Comparison of ENCODE assay signal across 15 cellular contexts in genomic region chr1:12760256-12760795, GRCh38. TPM values are rescaled to one million over a fixed set of nuclear protein-coding genes. Genes with fewer than 3 reads are reported as not detected.
DNase-seq lines count a peak whose midpoint lies in the region; ATAC-seq and TF ChIP-seq lines count a peak whose summit lies in the region.
"Had no signal": no experiment of that assay in that cellular context is flagged by ENCODE, and none has a peak within 500 bp of the region (broad histone marks: within the 10 kb centered on the region; RNA-seq: fewer than 3 reads in every experiment).

No MANE protein-coding gene starts in this region.

- H3K27me3 Mint-ChIP-seq in HFFc6 (ENCODE audit: insufficient read depth) (peaks cover 1% of the 10 kb centered on the region), osteocyte (ENCODE audit: unreplicated experiment) (no peaks in the 10 kb centered on the region)

- ATAC-seq in GM18909 (IDR thresholded peaks at IDR 0.05; ENCODE audit: poor library complexity, unreplicated experiment): no peak
- ATAC-seq: activated naive CD8-positive, alpha-beta T cell treated with anti-CD3 and anti-CD28 coated beads, Interleukin-2, amount 50 U/mL, for 24 hours; naive thymus-derived CD4-positive, alpha-beta T cell had no signal

- peaks cover 34% of the 10 kb centered on the region for H3K9me3 Mint-ChIP-seq in HFFc6
- H3K9me3 Mint-ChIP-seq in osteocyte (ENCODE audit: unreplicated experiment): no peaks in the 10 kb centered on the region
- H3K9me3 Mint-ChIP-seq: activated naive CD8-positive, alpha-beta T cell treated with anti-CD3 and anti-CD28 coated beads, Interleukin-2, amount 50 U/mL, for 24 hours had no signal

- H3K4me3 Mint-ChIP-seq in HFFc6 (no peak overlapping the region), osteocyte (ENCODE audit: unreplicated experiment) (no peak overlapping the region)
- H3K4me3 Mint-ChIP-seq: activated naive CD8-positive, alpha-beta T cell treated with anti-CD3 and anti-CD28 coated beads, Interleukin-2, amount 50 U/mL, for 24 hours; naive thymus-derived CD4-positive, alpha-beta T cell had no signal

- H3K36me3 Mint-ChIP-seq in HFFc6 (ENCODE audit: low read depth) (no peaks in the 10 kb centered on the region; the same call in 1 of the 2 replicates), osteocyte (ENCODE audit: unreplicated experiment) (no peaks in the 10 kb centered on the region)
- H3K36me3 Mint-ChIP-seq: naive thymus-derived CD4-positive, alpha-beta T cell had no signal

- DNase-seq in ELF-1 (ENCODE audit: low read depth, low spot score) (peak; percentile 16), HFFc6 (no peak), RKO (ENCODE audit: low spot score) (peak; percentile 15), iPS-NIHi11 (ENCODE audit: low spot score) (peak; percentile 46), NCI-H446 (lab: John Stamatoyannopoulos, UW) (no peak), SHP77 (lab: John Stamatoyannopoulos, UW) (no peak), osteocyte (ENCODE audit: extremely low spot score, unreplicated experiment) (no peak)
- DNase-seq: activated naive CD8-positive, alpha-beta T cell treated with anti-CD3 and anti-CD28 coated beads, Interleukin-2, amount 50 U/mL, for 24 hours; C1 segment of cervical spinal cord; hippocampal formation; naive thymus-derived CD4-positive, alpha-beta T cell; tibial artery had no signal

- H3K27ac Mint-ChIP-seq in HFFc6: no peak overlapping the region
- H3K27ac Mint-ChIP-seq in osteocyte (ENCODE audit: unreplicated experiment): no peak overlapping the region
- H3K27ac Mint-ChIP-seq: activated naive CD8-positive, alpha-beta T cell treated with anti-CD3 and anti-CD28 coated beads, Interleukin-2, amount 50 U/mL, for 24 hours; naive thymus-derived CD4-positive, alpha-beta T cell had no signal

- no peaks in the 10 kb centered on the region for H3K4me1 Mint-ChIP-seq in HFFc6 (ENCODE audit: low read depth)
- no peaks in the 10 kb centered on the region for H3K4me1 Mint-ChIP-seq in osteocyte (ENCODE audit: unreplicated experiment)
- H3K4me1 Mint-ChIP-seq: activated naive CD8-positive, alpha-beta T cell treated with anti-CD3 and anti-CD28 coated beads, Interleukin-2, amount 50 U/mL, for 24 hours; naive thymus-derived CD4-positive, alpha-beta T cell had no signal

- peak; percentile 26; the same call in 1 of the 2 replicates for TF ChIP-seq CTCF in HFFc6 (IDR thresholded peaks at IDR 0.05)
- no peak for TF ChIP-seq CTCF in osteocyte (IDR thresholded peaks at IDR 0.05)

RNA-seq across cellular contexts. Expression of gene PRAMEF12, which starts 13.2 kb away (rescaled TPM):
- not detected for total RNA-seq in HFFc6 (2021; fragmentation: NEBNext Ultra II Directional; extraction: Animal tissue kit (Norgen Biotek cat#: 25700))
- total RNA-seq in osteocyte: not detected in 2 replicates
- total RNA-seq: lower leg skin; naive thymus-derived CD4-positive, alpha-beta T cell; T-helper 1 cell treated with Interleukin-12 subunit alpha and Interleukin-12 subunit beta and Interleukin-4 antibody, amounts not matched to agents 30 ng/mL and 1 ng/mL, for 36 hours had no signal

RNA-seq across cellular contexts. Expression of gene CFAP107, which starts 14.3 kb away (rescaled TPM):
- not detected for total RNA-seq in HFFc6 (2021; fragmentation: NEBNext Ultra II Directional; extraction: Animal tissue kit (Norgen Biotek cat#: 25700))
- not detected in 2 replicates for total RNA-seq in osteocyte
- total RNA-seq: naive thymus-derived CD4-positive, alpha-beta T cell; T-helper 1 cell treated with Interleukin-12 subunit alpha and Interleukin-12 subunit beta and Interleukin-4 antibody, amounts not matched to agents 30 ng/mL and 1 ng/mL, for 36 hours had no signal

RNA-seq across cellular contexts. Expression of gene PRAMEF1, which starts 30.9 kb away (rescaled TPM):
- total RNA-seq in HFFc6 (2021; fragmentation: NEBNext Ultra II Directional; extraction: Animal tissue kit (Norgen Biotek cat#: 25700)): not detected
- not detected in 2 replicates for total RNA-seq in osteocyte
- total RNA-seq: lower leg skin; naive thymus-derived CD4-positive, alpha-beta T cell; T-helper 1 cell treated with Interleukin-12 subunit alpha and Interleukin-12 subunit beta and Interleukin-4 antibody, amounts not matched to agents 30 ng/mL and 1 ng/mL, for 36 hours had no signal

RNA-seq across cellular contexts. Expression of gene AADACL3, which starts 44.4 kb away (rescaled TPM):
- not detected for total RNA-seq in HFFc6 (2021; fragmentation: NEBNext Ultra II Directional; extraction: Animal tissue kit (Norgen Biotek cat#: 25700))
- not detected in 2 replicates for total RNA-seq in osteocyte
- total RNA-seq: naive thymus-derived CD4-positive, alpha-beta T cell; T-helper 1 cell treated with Interleukin-12 subunit alpha and Interleukin-12 subunit beta and Interleukin-4 antibody, amounts not matched to agents 30 ng/mL and 1 ng/mL, for 36 hours had no signal

Comparison
In these comparisons a context has a peak if more than half of its experiments do, and no peak if none do; other contexts are left out.
1. DNase-seq: peak in ELF-1 (single experiment), RKO (single experiment) and iPS-NIHi11 (single experiment); none in HFFc6 (single experiment), NCI-H446 (0 of 2), SHP77 (0 of 2) and osteocyte (single experiment).